ENCODE assay signal across 1 cellular context in genomic region chr16:22216832-22217225, GRCh38.
TF ChIP-seq lines count a peak whose summit lies in the region.

No MANE protein-coding gene starts in this region.

TF ChIP-seq in K562, 482 proteins besides CTCF, POLR2A, EP300 and RAD21:
- TF ChIP-seq CEBPB (tag; IDR thresholded peaks at IDR 0.05) (0 out of 2 replicates have a peak, but pooled peaks have one; percentile 33), ATF7 (IDR thresholded peaks at IDR 0.05) (0 out of 2 replicates have a peak, but pooled peaks have one; percentile 1), ZNF512 (tag; IDR thresholded peaks at IDR 0.05) (peak; percentile 45; the same call in 1 of the 2 replicates)
TF ChIP-seq in K562: peak in this region for 3; not testable (repeated sequence) for 479.
